Comparison of ENCODE assay signal across 17 cellular contexts in genomic region chr3:124799676-124800075, GRCh38.
DNase-seq lines count a peak whose midpoint lies in the region; TF ChIP-seq lines count a peak whose summit lies in the region.
"Had no signal": no experiment of that assay in that cellular context is flagged by ENCODE, and none has a peak within 500 bp of the region (broad histone marks: within the 10 kb centered on the region; RNA-seq: fewer than 3 reads in every experiment).

No MANE protein-coding gene starts in this region.

- intact Hi-C loops in ascending aorta (cut with DNase I) (no loop called here), testis (cut with DNase I; ENCODE audit: low total_unique reads) (no loop called here)

- peaks cover 21% of the 10 kb centered on the region for H3K79me2 ChIP-seq in osteoblast (ENCODE audit: insufficient read depth, low read length)

- no peak overlapping the region for H3K4me2 ChIP-seq in osteoblast (ENCODE audit: insufficient read depth, low read length)

- POLR2A ChIA-PET in RWPE1 (lab: Yijun Ruan, JAX; ENCODE audit: low non-redundant PET) (no interaction called here), GM10248 (lab: Yijun Ruan, JAX) (no interaction called here)

- H4K20me1 ChIP-seq in osteoblast (ENCODE audit: insufficient read depth, low read length): peaks cover 2% of the 10 kb centered on the region

- no peak overlapping the region for H3K4me3 Mint-ChIP-seq in immature natural killer cell
- H3K4me3 Mint-ChIP-seq: CD4-positive, alpha-beta T cell had no signal

- CTCF ChIA-PET in RWPE1 (lab: Yijun Ruan, JAX) (no interaction called here), GM10248 (lab: Yijun Ruan, JAX) (interaction anchor here (0.7 kb wide), 1 partner anchor 14 kb away, joined by 3 read pairs; no protein-coding TSS in a partner anchor)

- H3K9me3 ChIP-seq in ascending aorta: no peaks in the 10 kb centered on the region
- no peaks in the 10 kb centered on the region for H3K9me3 ChIP-seq in osteoblast (ENCODE audit: low read depth, low read length)
- no peaks in the 10 kb centered on the region for H3K9me3 ChIP-seq in testis
- H3K9me3 ChIP-seq: BE2C had no signal

- H3K36me3 Mint-ChIP-seq in immature natural killer cell: no peaks in the 10 kb centered on the region

- peaks cover under 1 to 5% (median 3%) of the 10 kb centered on the region in 3 donors for H3K27me3 Mint-ChIP-seq in immature natural killer cell (ENCODE audit: low read depth in 3 of 3)
- H3K27me3 Mint-ChIP-seq: CD4-positive, alpha-beta T cell had no signal

- H2AFZ ChIP-seq in osteoblast (ENCODE audit: low read length): no peak overlapping the region

- no peaks in the 10 kb centered on the region for H3K4me1 Mint-ChIP-seq in immature natural killer cell

- H3K36me3 ChIP-seq in ascending aorta: peaks cover 37 to 52% of the 10 kb centered on the region in 2 donors
- peaks cover 33% of the 10 kb centered on the region for H3K36me3 ChIP-seq in osteoblast (ENCODE audit: insufficient read depth, low read length)
- H3K36me3 ChIP-seq in testis (ENCODE audit: low read depth, missing control alignments): no peaks in the 10 kb centered on the region
- H3K36me3 ChIP-seq: BE2C had no signal

- H3K9me3 Mint-ChIP-seq in immature natural killer cell: no peaks in the 10 kb centered on the region
- H3K9me3 Mint-ChIP-seq: CD4-positive, alpha-beta T cell had no signal

- TF ChIP-seq POLR2A in testis (IDR thresholded peaks at IDR 0.05): no peak

- TF ChIP-seq CTCF in RWPE1 (conservative IDR thresholded peaks at IDR 0.05; ENCODE audit: low read depth) (no peak), ascending aorta (IDR thresholded peaks at IDR 0.05) (no peak), osteoblast (IDR thresholded peaks at IDR 0.05; ENCODE audit: extremely low read depth, low read depth, low read length) (no peak), testis (IDR thresholded peaks at IDR 0.05) (no peak), GM10248 (IDR thresholded peaks at IDR 0.05; ENCODE audit: control extremely low read depth, extremely low read depth, low read depth, missing control alignments) (no peak)

- 72 to 82% methylated on average over 7 to 10 of the region's 10 CpGs for WGBS in testis, 2 donors

- no peak overlapping the region for H3K4me3 ChIP-seq in ascending aorta
- H3K4me3 ChIP-seq in osteoblast (ENCODE audit: insufficient read depth, low read length): no peak overlapping the region
- H3K4me3 ChIP-seq in testis: no peak overlapping the region

- DNase-seq in RWPE1 (ENCODE audit: low spot score) (no peak), ascending aorta (ENCODE audit: low spot score in 2 of 2) (no peak), osteoblast (ENCODE audit: insufficient read length, low spot score, missing footprints) (no peak), testis (no peak), immature natural killer cell (no peak), DMS 273 treated with DMSO at 0.1 percent for 48 hours (lab: John Stamatoyannopoulos, UW) (no peak), GM10248 (ENCODE audit: extremely low spot score) (no peak)
- DNase-seq in activated T-cell treated with anti-CD3 and anti-CD28 coated beads, Interleukin-2, amount 50 U/mL, for 48 hours: no peak
- DNase-seq: CD4-positive, alpha-beta T cell; DMS79; H7; Kasumi-1; NCI-H1105; NCI-H1694 treated with DMSO at 0.1 percent for 48 hours; NCI-H2107; NCI-H2227 treated with DMSO at 0.1 percent for 48 hours had no signal

- no peak overlapping the region for H3K27ac Mint-ChIP-seq in immature natural killer cell
- H3K27ac Mint-ChIP-seq: CD4-positive, alpha-beta T cell had no signal

- peak overlapping the region; percentile 3; the same call in 1 of the 2 replicates for H3K27ac ChIP-seq in RWPE1
- H3K27ac ChIP-seq in ascending aorta: peak overlapping the region; percentile 62 to 74
- H3K27ac ChIP-seq in osteoblast (ENCODE audit: low read depth, low read length): peak overlapping the region; percentile 40
- peak overlapping the region; percentile 66 to 81 for H3K27ac ChIP-seq in testis

- H3K27me3 ChIP-seq in ascending aorta: no peaks in the 10 kb centered on the region
- H3K27me3 ChIP-seq in osteoblast (ENCODE audit: insufficient read depth, low read length): no peaks in the 10 kb centered on the region
- H3K27me3 ChIP-seq in testis: no peaks in the 10 kb centered on the region
- H3K27me3 ChIP-seq: BE2C had no signal

- H3K4me1 ChIP-seq in ascending aorta (peaks cover 0 to 28% of the 10 kb centered on the region in 2 donors), osteoblast (ENCODE audit: insufficient read depth, low read length) (peaks cover 5% of the 10 kb centered on the region), testis (peaks cover 26% of the 10 kb centered on the region)

Comparison
In these comparisons a context has a peak if more than half of its experiments do, and no peak if none do; other contexts are left out.
1. H3K27ac ChIP-seq: peak in every context shown above with its lines; median percentile 74 in testis; 68 in ascending aorta; 40 in osteoblast; 3 in RWPE1.